In the genomic region with DNA sequence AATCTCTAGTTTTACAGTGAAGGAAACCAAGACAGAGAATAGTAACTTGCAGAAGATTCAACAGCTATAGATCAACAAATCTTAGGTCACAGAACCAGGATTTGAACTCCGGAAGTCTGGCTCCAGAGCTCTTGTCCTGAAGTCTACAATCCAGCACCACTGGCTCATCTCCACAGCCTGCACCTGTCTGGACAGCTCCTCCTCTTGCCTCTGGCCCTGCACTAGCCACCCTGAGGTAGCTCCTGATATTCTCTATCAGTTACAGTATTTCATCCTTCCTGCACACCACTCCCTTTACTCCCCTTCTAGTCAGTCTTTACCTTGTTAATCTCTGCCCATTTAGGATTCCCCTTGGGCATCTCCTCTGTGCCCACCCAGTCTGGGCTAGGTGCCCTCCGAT, we compare ENCODE assay signal across 24 cellular contexts. TPM values are rescaled to one million over a fixed set of nuclear protein-coding genes. Genes with fewer than 3 reads are reported as not detected.
"Had no signal": no experiment of that assay in that cellular context is flagged by ENCODE, and none has a peak within 500 bp of the region (broad histone marks: within the 10 kb centered on the region; RNA-seq: fewer than 3 reads in every experiment).

No MANE protein-coding gene starts in this region.

- H3K9me3 ChIP-seq: pancreas, prostate gland, tibial nerve had no signal

- H3K36me3 ChIP-seq: brain microvascular endothelial cell, pancreas, prostate gland, tibial nerve had no signal

- ATAC-seq: activated CD8-positive, alpha-beta T cell treated with anti-CD3 and anti-CD28 coated beads for 36 hours; activated T-cell treated with anti-CD3 and anti-CD28 coated beads, Interleukin-2, amount 50 U/mL, for 4 hours; activated T-helper 17 cell treated with anti-CD3 and anti-CD28 coated beads, Interleukin-2, amount 50 U/mL, for 72 hours; effector memory CD8-positive, alpha-beta T cell; naive thymus-derived CD4-positive, alpha-beta T cell; pancreas had no signal

- H3K27me3 ChIP-seq: brain microvascular endothelial cell, pancreas, tibial nerve had no signal

- H3K4me2 ChIP-seq: smooth muscle cell had no signal

- H3K4me3 ChIP-seq: coronary artery, dorsolateral prefrontal cortex, pancreas, prostate gland, smooth muscle cell, tibial nerve had no signal

- H3K27ac ChIP-seq: brain microvascular endothelial cell, coronary artery, dorsolateral prefrontal cortex, pancreas, prostate gland, tibial nerve had no signal

- DNase-seq: activated CD4-positive, alpha-beta T cell treated with anti-CD3 and anti-CD28 coated beads for 1 hour; activated CD4-positive, alpha-beta T cell treated with anti-CD3 and anti-CD28 coated beads, Interleukin-2, amount 10 ng/mL, durations not matched to agents 7 days and 5 days; activated CD8-positive, alpha-beta T cell treated with anti-CD3 and anti-CD28 coated beads for 36 hours; activated gamma-delta T cell treated with Interleukin-2 at 50 U/mL for 16 hours; activated naive CD4-positive, alpha-beta T cell treated with anti-CD3 and anti-CD28 coated beads, Interleukin-2, amount 50 U/mL, for 16 hours; activated T-cell treated with anti-CD3 and anti-CD28 coated beads, Interleukin-2, amount 50 U/mL, for 4 hours; amniotic stem cell; brain microvascular endothelial cell; dorsolateral prefrontal cortex; effector memory CD8-positive, alpha-beta T cell; foreskin melanocyte; midbrain; naive thymus-derived CD4-positive, alpha-beta T cell; pancreas; stimulated activated CD4-positive, alpha-beta T cell treated with anti-CD3 and anti-CD28 coated beads, Interleukin-1b, Interleukin-23, amount 100 ng/mL, for 48 hours; stimulated activated CD4-positive, alpha-beta T cell treated with anti-CD3 and anti-CD28 coated beads, Interleukin-4, amount 100 ng/mL, for 4 hours; stimulated activated CD8-positive, alpha-beta memory T cell treated with anti-CD3 and anti-CD28 coated beads, Interleukin-4, amount 100 ng/mL, for 48 hours; SW 1271; T1000 had no signal

RNA-seq across cellular contexts. Expression of a gene that starts 58.1 kb away (rescaled TPM):
- total RNA-seq: activated CD4-positive, alpha-beta T cell treated with anti-CD3 and anti-CD28 coated beads, Interleukin-2, amount 10 ng/mL, durations not matched to agents 7 days and 5 days; activated CD8-positive, alpha-beta T cell treated with anti-CD3 and anti-CD28 coated beads for 36 hours; activated T-helper 17 cell treated with anti-CD3 and anti-CD28 coated beads, Interleukin-2, amount 50 U/mL, for 72 hours; naive thymus-derived CD4-positive, alpha-beta T cell had no signal
